ENCODE assay signal across 1 cellular context in genomic region chr1:234478481-234479309, GRCh38.
A peak's percentile ranks its signal among the peaks of the same experiment; 100 is the strongest.
TF ChIP-seq lines count a peak whose summit lies in the region.

Gene TARBP1 (minus strand): TSS chr1:234479179. CDS start chr1:234479103, 76 bp downstream.

TF ChIP-seq in HepG2, 621 proteins besides CTCF, POLR2A, EP300 and RAD21 (continued from another document and continues in another):
- TF ChIP-seq, protein P1, sequence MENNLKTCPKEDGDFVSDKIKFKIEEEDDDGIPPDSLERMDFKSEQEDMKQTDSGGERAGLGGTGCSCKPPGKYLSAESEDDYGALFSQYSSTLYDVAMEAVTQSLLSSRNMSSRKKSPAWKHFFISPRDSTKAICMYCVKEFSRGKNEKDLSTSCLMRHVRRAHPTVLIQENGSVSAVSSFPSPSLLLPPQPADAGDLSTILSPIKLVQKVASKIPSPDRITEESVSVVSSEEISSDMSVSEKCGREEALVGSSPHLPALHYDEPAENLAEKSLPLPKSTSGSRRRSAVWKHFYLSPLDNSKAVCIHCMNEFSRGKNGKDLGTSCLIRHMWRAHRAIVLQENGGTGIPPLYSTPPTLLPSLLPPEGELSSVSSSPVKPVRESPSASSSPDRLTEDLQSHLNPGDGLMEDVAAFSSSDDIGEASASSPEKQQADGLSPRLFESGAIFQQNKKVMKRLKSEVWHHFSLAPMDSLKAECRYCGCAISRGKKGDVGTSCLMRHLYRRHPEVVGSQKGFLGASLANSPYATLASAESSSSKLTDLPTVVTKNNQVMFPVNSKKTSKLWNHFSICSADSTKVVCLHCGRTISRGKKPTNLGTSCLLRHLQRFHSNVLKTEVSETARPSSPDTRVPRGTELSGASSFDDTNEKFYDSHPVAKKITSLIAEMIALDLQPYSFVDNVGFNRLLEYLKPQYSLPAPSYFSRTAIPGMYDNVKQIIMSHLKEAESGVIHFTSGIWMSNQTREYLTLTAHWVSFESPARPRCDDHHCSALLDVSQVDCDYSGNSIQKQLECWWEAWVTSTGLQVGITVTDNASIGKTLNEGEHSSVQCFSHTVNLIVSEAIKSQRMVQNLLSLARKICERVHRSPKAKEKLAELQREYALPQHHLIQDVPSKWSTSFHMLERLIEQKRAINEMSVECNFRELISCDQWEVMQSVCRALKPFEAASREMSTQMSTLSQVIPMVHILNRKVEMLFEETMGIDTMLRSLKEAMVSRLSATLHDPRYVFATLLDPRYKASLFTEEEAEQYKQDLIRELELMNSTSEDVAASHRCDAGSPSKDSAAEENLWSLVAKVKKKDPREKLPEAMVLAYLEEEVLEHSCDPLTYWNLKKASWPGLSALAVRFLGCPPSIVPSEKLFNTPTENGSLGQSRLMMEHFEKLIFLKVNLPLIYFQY (CRISPR knock-in tag; IDR thresholded peaks at IDR 0.05; ENCODE audit: borderline replicate concordance): 0 out of 2 replicates have a peak, but pooled peaks have one; percentile 48
- TF ChIP-seq ZFP36L2 (CRISPR knock-in tag; IDR thresholded peaks at IDR 0.05) (no peak), DNMT3B (CRISPR knock-in tag; conservative IDR thresholded peaks at IDR 0.05) (no peak), ZNF350 (CRISPR knock-in tag; IDR thresholded peaks at IDR 0.05; ENCODE audit: borderline replicate concordance, low read depth) (0 out of 2 replicates have a peak, but pooled peaks have one; percentile 14), ZNF432 (CRISPR knock-in tag; IDR thresholded peaks at IDR 0.05; ENCODE audit: borderline replicate concordance) (no peak), DMAP1 (CRISPR knock-in tag; IDR thresholded peaks at IDR 0.05) (peak; percentile 79; the same call in 1 of the 2 replicates), PLRG1 (conservative IDR thresholded peaks at IDR 0.05) (no peak), ZNF530 (CRISPR knock-in tag; IDR thresholded peaks at IDR 0.05; ENCODE audit: low read depth) (no peak), CHD2 (IDR thresholded peaks at IDR 0.05; ENCODE audit: low read depth, low read length) (no peak), ZNF282 (IDR thresholded peaks at IDR 0.05; ENCODE audit: partially characterized antibody) (no peak), NR3C1 (CRISPR knock-in tag; IDR thresholded peaks at IDR 0.05) (no peak), FOSL1 (CRISPR knock-in tag; IDR thresholded peaks at IDR 0.05; ENCODE audit: borderline replicate concordance) (no peak), ZNF766 (CRISPR knock-in tag; IDR thresholded peaks at IDR 0.05; ENCODE audit: borderline replicate concordance) (peak; percentile 54; the same call in 1 of the 2 replicates), ISL2 (CRISPR knock-in tag; IDR thresholded peaks at IDR 0.05) (no peak; the same call in 1 of the 2 replicates), ZNF510 (CRISPR knock-in tag; IDR thresholded peaks at IDR 0.05; ENCODE audit: low read depth) (no peak), NFE2L1 (CRISPR knock-in tag; IDR thresholded peaks at IDR 0.05; ENCODE audit: borderline replicate concordance) (no peak), POGZ (CRISPR knock-in tag; IDR thresholded peaks at IDR 0.05) (no peak), PAXIP1 (CRISPR knock-in tag; conservative IDR thresholded peaks at IDR 0.05) (no peak), ETV5 (CRISPR knock-in tag; IDR thresholded peaks at IDR 0.05; ENCODE audit: borderline replicate concordance) (no peak), MXD1 (CRISPR knock-in tag; IDR thresholded peaks at IDR 0.05) (peak; percentile 51), NR2F2 (IDR thresholded peaks at IDR 0.05; ENCODE audit: borderline replicate concordance, low read depth) (no peak), ZSCAN30 (CRISPR knock-in tag; IDR thresholded peaks at IDR 0.05) (no peak), ZNF570 (CRISPR knock-in tag; IDR thresholded peaks at IDR 0.05; ENCODE audit: borderline replicate concordance) (no peak), GMEB1 (CRISPR knock-in tag; IDR thresholded peaks at IDR 0.05; ENCODE audit: borderline replicate concordance) (peak; percentile 91), KLF6 (CRISPR knock-in tag; IDR thresholded peaks at IDR 0.05) (peak; percentile 59; the same call in 1 of the 2 replicates), TCF12 (IDR thresholded peaks at IDR 0.05) (no peak), TCF12 (CRISPR knock-in tag; IDR thresholded peaks at IDR 0.05) (0 out of 2 replicates have a peak, but pooled peaks have one; percentile 32), ZGPAT (CRISPR knock-in tag; IDR thresholded peaks at IDR 0.05) (peak; percentile 74; the same call in 1 of the 2 replicates), ZEB1 (IDR thresholded peaks at IDR 0.05; ENCODE audit: insufficient replicate concordance, low read depth) (no peak), EEA1 (CRISPR knock-in tag; IDR thresholded peaks at IDR 0.05; ENCODE audit: borderline replicate concordance) (0 out of 2 replicates have a peak, but pooled peaks have one; percentile 31), FOXM1 (CRISPR knock-in tag; IDR thresholded peaks at IDR 0.05) (no peak; the same call in 1 of the 2 replicates)
- TF ChIP-seq, protein P2, sequence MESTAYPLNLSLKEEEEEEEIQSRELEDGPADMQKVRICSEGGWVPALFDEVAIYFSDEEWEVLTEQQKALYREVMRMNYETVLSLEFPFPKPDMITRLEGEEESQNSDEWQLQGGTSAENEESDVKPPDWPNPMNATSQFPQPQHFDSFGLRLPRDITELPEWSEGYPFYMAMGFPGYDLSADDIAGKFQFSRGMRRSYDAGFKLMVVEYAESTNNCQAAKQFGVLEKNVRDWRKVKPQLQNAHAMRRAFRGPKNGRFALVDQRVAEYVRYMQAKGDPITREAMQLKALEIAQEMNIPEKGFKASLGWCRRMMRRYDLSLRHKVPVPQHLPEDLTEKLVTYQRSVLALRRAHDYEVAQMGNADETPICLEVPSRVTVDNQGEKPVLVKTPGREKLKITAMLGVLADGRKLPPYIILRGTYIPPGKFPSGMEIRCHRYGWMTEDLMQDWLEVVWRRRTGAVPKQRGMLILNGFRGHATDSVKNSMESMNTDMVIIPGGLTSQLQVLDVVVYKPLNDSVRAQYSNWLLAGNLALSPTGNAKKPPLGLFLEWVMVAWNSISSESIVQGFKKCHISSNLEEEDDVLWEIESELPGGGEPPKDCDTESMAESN (CRISPR knock-in tag; conservative IDR thresholded peaks at IDR 0.05): peak; percentile 48; the same call in 1 of the 2 replicates
- TF ChIP-seq, protein P3, sequence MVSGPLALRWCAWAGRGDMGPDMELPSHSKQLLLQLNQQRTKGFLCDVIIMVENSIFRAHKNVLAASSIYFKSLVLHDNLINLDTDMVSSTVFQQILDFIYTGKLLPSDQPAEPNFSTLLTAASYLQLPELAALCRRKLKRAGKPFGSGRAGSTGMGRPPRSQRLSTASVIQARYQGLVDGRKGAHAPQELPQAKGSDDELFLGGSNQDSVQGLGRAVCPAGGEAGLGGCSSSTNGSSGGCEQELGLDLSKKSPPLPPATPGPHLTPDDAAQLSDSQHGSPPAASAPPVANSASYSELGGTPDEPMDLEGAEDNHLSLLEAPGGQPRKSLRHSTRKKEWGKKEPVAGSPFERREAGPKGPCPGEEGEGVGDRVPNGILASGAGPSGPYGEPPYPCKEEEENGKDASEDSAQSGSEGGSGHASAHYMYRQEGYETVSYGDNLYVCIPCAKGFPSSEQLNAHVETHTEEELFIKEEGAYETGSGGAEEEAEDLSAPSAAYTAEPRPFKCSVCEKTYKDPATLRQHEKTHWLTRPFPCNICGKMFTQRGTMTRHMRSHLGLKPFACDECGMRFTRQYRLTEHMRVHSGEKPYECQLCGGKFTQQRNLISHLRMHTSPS (CRISPR knock-in tag; IDR thresholded peaks at IDR 0.05; ENCODE audit: low read depth): no peak
- TF ChIP-seq, protein P4, sequence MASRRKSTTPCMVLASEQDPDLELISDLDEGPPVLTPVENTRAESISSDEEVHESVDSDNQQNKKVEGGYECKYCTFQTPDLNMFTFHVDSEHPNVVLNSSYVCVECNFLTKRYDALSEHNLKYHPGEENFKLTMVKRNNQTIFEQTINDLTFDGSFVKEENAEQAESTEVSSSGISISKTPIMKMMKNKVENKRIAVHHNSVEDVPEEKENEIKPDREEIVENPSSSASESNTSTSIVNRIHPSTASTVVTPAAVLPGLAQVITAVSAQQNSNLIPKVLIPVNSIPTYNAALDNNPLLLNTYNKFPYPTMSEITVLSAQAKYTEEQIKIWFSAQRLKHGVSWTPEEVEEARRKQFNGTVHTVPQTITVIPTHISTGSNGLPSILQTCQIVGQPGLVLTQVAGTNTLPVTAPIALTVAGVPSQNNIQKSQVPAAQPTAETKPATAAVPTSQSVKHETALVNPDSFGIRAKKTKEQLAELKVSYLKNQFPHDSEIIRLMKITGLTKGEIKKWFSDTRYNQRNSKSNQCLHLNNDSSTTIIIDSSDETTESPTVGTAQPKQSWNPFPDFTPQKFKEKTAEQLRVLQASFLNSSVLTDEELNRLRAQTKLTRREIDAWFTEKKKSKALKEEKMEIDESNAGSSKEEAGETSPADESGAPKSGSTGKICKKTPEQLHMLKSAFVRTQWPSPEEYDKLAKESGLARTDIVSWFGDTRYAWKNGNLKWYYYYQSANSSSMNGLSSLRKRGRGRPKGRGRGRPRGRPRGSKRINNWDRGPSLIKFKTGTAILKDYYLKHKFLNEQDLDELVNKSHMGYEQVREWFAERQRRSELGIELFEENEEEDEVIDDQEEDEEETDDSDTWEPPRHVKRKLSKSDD (CRISPR knock-in tag; IDR thresholded peaks at IDR 0.05; ENCODE audit: low read depth): peak; percentile 8; the same call in 1 of the 2 replicates
- TF ChIP-seq, protein P5, sequence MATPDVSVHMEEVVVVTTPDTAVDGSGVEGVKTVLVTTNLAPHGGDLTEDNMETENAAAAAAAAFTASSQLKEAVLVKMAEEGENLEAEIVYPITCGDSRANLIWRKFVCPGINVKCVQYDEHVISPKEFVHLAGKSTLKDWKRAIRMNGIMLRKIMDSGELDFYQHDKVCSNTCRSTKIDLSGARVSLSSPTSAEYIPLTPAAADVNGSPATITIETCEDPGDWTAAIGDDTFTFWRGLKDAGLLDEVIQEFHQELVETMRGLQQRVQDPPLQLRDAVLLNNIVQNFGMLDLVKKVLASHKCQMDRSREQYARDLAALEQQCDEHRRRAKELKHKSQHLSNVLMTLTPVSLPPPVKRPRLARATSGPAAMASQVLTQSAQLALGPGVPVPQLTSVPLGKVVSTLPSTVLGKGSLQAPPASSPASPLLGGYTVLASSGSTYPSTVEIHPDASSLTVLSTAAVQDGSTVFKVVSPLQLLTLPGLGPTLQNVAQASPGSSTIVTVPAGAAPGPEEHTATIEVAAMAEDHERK (CRISPR knock-in tag; IDR thresholded peaks at IDR 0.05; ENCODE audit: low read depth): peak; percentile 89; the same call in 1 of the 2 replicates
- TF ChIP-seq, protein P6, sequence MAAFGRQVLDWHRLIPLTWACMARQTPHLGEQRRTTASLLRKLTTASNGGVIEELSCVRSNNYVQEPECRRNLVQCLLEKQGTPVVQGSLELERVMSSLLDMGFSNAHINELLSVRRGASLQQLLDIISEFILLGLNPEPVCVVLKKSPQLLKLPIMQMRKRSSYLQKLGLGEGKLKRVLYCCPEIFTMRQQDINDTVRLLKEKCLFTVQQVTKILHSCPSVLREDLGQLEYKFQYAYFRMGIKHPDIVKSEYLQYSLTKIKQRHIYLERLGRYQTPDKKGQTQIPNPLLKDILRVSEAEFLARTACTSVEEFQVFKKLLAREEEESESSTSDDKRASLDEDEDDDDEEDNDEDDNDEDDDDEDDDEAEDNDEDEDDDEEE (CRISPR knock-in tag; IDR thresholded peaks at IDR 0.05): no peak
